ENCODE assay signal across 2 cellular contexts in the genomic region with DNA sequence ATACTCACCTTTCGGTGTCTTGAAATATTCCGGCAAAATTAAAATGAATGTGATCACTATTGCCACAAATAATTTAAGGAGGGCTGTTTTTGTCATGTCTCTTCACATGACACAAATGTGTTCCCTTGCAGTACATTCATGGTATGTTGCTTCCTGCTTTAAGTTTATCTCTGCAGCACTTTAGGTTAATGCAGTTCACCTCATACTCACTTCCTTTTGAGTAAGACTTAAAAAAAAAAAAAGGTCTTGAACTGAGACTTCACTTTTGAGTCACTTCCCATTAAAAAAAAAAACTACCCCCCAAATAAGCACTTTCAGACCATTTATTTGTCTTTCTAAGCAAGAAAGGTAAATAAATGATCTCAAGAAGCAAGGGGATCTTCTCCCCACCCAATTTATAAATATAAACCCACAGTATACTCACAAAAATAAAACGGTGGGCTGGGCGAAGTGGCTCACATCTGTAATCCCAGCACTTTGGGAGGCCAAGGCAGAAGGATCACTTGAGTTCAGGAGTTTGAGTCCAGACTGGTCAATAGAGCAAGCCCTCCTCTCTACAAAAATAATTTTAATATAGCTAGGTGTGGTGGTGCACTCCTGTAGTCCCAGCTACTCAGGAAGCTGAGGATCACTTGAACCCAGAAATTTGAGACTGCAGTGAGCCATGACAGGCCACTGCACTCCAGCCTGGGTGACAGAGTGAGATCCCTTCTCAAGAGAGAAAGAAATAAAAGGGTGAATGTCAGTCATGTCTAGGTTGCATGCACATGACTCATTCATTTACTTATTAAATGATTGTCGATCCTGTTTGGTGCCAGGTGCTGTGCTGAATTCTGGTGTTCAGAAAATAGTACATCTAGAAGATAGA.
TF ChIP-seq lines count a peak whose summit lies in the region.

Gene TMEM156, minus strand, starts transcription at position 192 of the 868 bp plus-strand sequence. Its CDS starts 96 bp downstream, at position 96.

TF ChIP-seq in SK-N-SH treated with all-trans-retinoic acid at 6 μM for 48 hours, 23 proteins besides CTCF, POLR2A, EP300 and RAD21 (continued from another document):
- TF ChIP-seq, protein P1, sequence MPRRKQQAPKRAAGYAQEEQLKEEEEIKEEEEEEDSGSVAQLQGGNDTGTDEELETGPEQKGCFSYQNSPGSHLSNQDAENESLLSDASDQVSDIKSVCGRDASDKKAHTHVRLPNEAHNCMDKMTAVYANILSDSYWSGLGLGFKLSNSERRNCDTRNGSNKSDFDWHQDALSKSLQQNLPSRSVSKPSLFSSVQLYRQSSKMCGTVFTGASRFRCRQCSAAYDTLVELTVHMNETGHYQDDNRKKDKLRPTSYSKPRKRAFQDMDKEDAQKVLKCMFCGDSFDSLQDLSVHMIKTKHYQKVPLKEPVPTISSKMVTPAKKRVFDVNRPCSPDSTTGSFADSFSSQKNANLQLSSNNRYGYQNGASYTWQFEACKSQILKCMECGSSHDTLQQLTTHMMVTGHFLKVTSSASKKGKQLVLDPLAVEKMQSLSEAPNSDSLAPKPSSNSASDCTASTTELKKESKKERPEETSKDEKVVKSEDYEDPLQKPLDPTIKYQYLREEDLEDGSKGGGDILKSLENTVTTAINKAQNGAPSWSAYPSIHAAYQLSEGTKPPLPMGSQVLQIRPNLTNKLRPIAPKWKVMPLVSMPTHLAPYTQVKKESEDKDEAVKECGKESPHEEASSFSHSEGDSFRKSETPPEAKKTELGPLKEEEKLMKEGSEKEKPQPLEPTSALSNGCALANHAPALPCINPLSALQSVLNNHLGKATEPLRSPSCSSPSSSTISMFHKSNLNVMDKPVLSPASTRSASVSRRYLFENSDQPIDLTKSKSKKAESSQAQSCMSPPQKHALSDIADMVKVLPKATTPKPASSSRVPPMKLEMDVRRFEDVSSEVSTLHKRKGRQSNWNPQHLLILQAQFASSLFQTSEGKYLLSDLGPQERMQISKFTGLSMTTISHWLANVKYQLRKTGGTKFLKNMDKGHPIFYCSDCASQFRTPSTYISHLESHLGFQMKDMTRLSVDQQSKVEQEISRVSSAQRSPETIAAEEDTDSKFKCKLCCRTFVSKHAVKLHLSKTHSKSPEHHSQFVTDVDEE (CRISPR knock-in tag; IDR thresholded peaks at IDR 0.05), result no peak

TF ChIP-seq in WTC11, 78 proteins besides CTCF, POLR2A, EP300 and RAD21 (continued from another document):
- no peak for TF ChIP-seq ARID4B (CRISPR knock-in tag; IDR thresholded peaks at IDR 0.05; ENCODE audit: borderline replicate concordance)
